8 cellular contexts compared by ENCODE assay signal in the genomic region with DNA sequence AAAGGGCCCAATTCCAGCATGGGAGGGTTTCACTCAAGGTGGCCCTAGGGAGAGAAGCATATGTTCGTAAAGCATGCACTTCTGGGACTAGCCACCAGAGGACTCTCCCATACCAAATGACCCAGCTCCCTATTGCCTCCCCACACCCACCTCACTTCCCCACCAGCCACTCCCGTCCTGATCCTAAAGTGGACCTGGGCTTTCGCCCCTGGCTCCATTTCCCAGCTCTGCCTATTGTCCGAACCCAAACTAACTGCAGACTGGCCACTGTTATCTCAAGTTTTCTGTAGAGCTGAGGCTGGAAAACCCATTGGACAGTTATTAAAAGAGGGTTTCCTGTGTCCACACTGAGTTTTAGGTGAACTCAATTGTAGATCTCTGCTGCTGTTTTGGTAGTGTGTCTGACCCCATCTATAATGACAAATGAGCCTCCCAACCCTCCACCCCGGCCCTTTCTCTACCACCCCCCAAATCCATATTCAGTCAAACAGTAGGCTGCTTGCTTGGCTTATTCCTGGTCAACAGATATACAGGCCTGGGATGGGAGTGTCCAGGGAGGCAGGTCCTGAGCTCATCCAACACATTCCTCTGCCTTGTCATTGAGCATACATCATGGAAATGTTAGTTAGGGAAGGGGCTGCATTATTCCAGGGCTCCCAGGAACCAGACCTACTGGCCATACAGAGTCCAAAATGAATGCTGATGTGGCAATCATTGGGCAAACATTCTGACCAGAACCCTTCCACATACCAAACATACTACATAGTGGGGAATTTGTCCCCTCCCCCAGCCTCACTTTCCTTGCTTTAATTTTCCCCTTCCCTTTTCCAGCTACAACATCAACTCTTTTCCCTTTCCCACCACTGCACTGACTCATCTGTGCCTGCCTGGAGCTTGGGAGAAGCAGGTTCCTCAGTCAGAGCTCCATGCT. TPM values are rescaled to one million over a fixed set of nuclear protein-coding genes. Genes with fewer than 3 reads are reported as not detected.
A peak's percentile ranks its signal among the peaks of the same experiment; 100 is the strongest.
DNase-seq lines count a peak whose midpoint lies in the region; ATAC-seq and TF ChIP-seq lines count a peak whose summit lies in the region.

No MANE protein-coding gene starts in this region.

- H3K27me3 Mint-ChIP-seq in activated B cell treated with CpG ODN at 0.5 μM for 24 hours (peaks cover 9% of the 10 kb centered on the region), nephron (ENCODE audit: low read depth) (peaks cover 9% of the 10 kb centered on the region)

- ATAC-seq in GM18499 (IDR thresholded peaks at IDR 0.05; ENCODE audit: insufficient read depth, unreplicated experiment), result peak; percentile 62
- peak; percentile 79 for ATAC-seq in HG02870 (IDR thresholded peaks at IDR 0.05; ENCODE audit: unreplicated experiment)
- peak; percentile 47 for ATAC-seq in activated B cell treated with CpG ODN at 0.5 μM for 24 hours (ENCODE audit: low read depth)

- POLR2A ChIA-PET in activated B cell treated with CpG ODN at 0.5 μM for 24 hours (lab: Charles Lee), result no interaction called here

- DNase-seq in AG20443 (ENCODE audit: low spot score) (peak; percentile 90), NCI-H1694 treated with DMSO at 0.1 percent for 48 hours (lab: John Stamatoyannopoulos, UW) (peak; percentile 50), activated B cell treated with CpG ODN at 0.5 μM for 24 hours (no peak), fibroblast of gingiva (ENCODE audit: low read depth) (peak; percentile 64), foreskin melanocyte (no peak)

- H3K36me3 Mint-ChIP-seq in activated B cell treated with CpG ODN at 0.5 μM for 24 hours (ENCODE audit: low read depth), result no peaks in the 10 kb centered on the region
- no peaks in the 10 kb centered on the region for H3K36me3 Mint-ChIP-seq in nephron (ENCODE audit: low read depth)

- H3K4me3 Mint-ChIP-seq in activated B cell treated with CpG ODN at 0.5 μM for 24 hours (no peak overlapping the region), nephron (no peak overlapping the region)

- TF ChIP-seq CTCF in activated B cell treated with CpG ODN at 0.5 μM for 24 hours (IDR thresholded peaks at IDR 0.05) (no peak), nephron (IDR thresholded peaks at IDR 0.05; ENCODE audit: unreplicated experiment in 3 of 3) (peak; percentile 80 to 91 (median 82))

- no peaks in the 10 kb centered on the region for H3K9me3 Mint-ChIP-seq in activated B cell treated with CpG ODN at 0.5 μM for 24 hours
- no peaks in the 10 kb centered on the region for H3K9me3 Mint-ChIP-seq in nephron

- no peak overlapping the region for H3K27ac Mint-ChIP-seq in activated B cell treated with CpG ODN at 0.5 μM for 24 hours
- peak overlapping the region; percentile 80 to 96 (median 91) for H3K27ac Mint-ChIP-seq in nephron

- CTCF ChIA-PET in activated B cell treated with CpG ODN at 0.5 μM for 24 hours (lab: Charles Lee), result interaction anchor here (0.6 to 1.8 kb wide), 7 partner anchors 9 to 744 kb away, joined by 3 to 22 read pairs (median 3); no protein-coding TSS in a partner anchor

- intact Hi-C loops in activated B cell treated with CpG ODN at 0.5 μM for 24 hours (cut with micrococcal nuclease), result loop anchor here (1.0 to 2.0 kb wide), 3 partner anchors 402 to 745 kb away; no protein-coding TSS in a partner anchor

- H3K4me1 Mint-ChIP-seq in activated B cell treated with CpG ODN at 0.5 μM for 24 hours (no peaks in the 10 kb centered on the region), nephron (peaks cover 28% of the 10 kb centered on the region)

RNA-seq across cellular contexts. Expression of a gene that starts 59.2 kb away (rescaled TPM):
- not detected in 2 replicates for total RNA-seq in activated B cell treated with CpG ODN at 0.5 μM for 24 hours

Comparison
In these comparisons a context has a peak if more than half of its experiments do, and no peak if none do; other contexts are left out.
1. DNase-seq: peak in AG20443 (single experiment), NCI-H1694 treated with DMSO at 0.1 percent for 48 hours (single experiment) and fibroblast of gingiva (single experiment); none in activated B cell treated with CpG ODN at 0.5 μM for 24 hours (single experiment) and foreskin melanocyte (single experiment).
2. Peak in every context shown above with its lines, with median percentiles within 50 percentile points of each other: ATAC-seq.